17 cellular contexts compared by ENCODE assay signal in genomic region chr1:245375789-245376188, GRCh38.
"Had no signal": no experiment of that assay in that cellular context is flagged by ENCODE, and none has a peak within 500 bp of the region (broad histone marks: within the 10 kb centered on the region; RNA-seq: fewer than 3 reads in every experiment).

No MANE protein-coding gene starts in this region.

- ATAC-seq: left lung, WTC11 had no signal

- H3K4me3 ChIP-seq: ascending aorta, colonic mucosa, left lung, ovary, sigmoid colon, spleen, stomach, thoracic aorta had no signal

- H3K27ac Mint-ChIP-seq: activated CD4-positive, alpha-beta T cell treated with anti-CD3 and anti-CD28 coated beads, Interleukin-2, amount 10 ng/mL, durations not matched to agents 24 days and 14 days; activated T-helper 1 cell treated with anti-CD3 and anti-CD28 coated beads, Interleukin-12 subunit alpha, Interleukin-12 subunit beta, Interleukin-2, Interleukin-4 antibody, amounts not matched to agents 30 ng/mL and 10 ng/mL and 1 ng/mL, durations not matched to agents 14 hours and 24 hours and 36 hours; naive B cell; WTC11 had no signal

- H3K9me3 ChIP-seq: ascending aorta, colonic mucosa, left lung, ovary, sigmoid colon, spleen, stomach, thoracic aorta had no signal

- H3K27ac ChIP-seq: ascending aorta, colonic mucosa, left lung, ovary, sigmoid colon, spleen, stomach, thoracic aorta had no signal

- H3K36me3 Mint-ChIP-seq: naive B cell had no signal

- H3K36me3 ChIP-seq: ascending aorta, colonic mucosa, left lung, ovary, sigmoid colon, spleen, stomach, thoracic aorta had no signal

- H3K27me3 Mint-ChIP-seq: activated CD4-positive, alpha-beta T cell treated with anti-CD3 and anti-CD28 coated beads, Interleukin-2, amount 10 ng/mL, durations not matched to agents 24 days and 14 days had no signal

- DNase-seq: activated CD4-positive, alpha-beta T cell treated with anti-CD3 and anti-CD28 coated beads, Interleukin-2, amount 10 ng/mL, durations not matched to agents 24 days and 14 days; activated CD8-positive, alpha-beta memory T cell treated with anti-CD3 and anti-CD28 coated beads for 24 hours; central memory CD4-positive, alpha-beta T cell; colonic mucosa; hippocampal formation; kidney; left lung; mammary epithelial cell; naive B cell; ovary; sigmoid colon; spleen; stomach had no signal

- H3K27me3 ChIP-seq: ascending aorta, colonic mucosa, left lung, ovary, sigmoid colon, spleen, stomach had no signal

- H3K4me1 Mint-ChIP-seq: naive B cell had no signal

- H3K9me3 Mint-ChIP-seq: activated CD4-positive, alpha-beta T cell treated with anti-CD3 and anti-CD28 coated beads, Interleukin-2, amount 10 ng/mL, durations not matched to agents 24 days and 14 days; activated T-helper 1 cell treated with anti-CD3 and anti-CD28 coated beads, Interleukin-12 subunit alpha, Interleukin-12 subunit beta, Interleukin-2, Interleukin-4 antibody, amounts not matched to agents 30 ng/mL and 10 ng/mL and 1 ng/mL, durations not matched to agents 14 hours and 24 hours and 36 hours; naive B cell had no signal

- H3K4me1 ChIP-seq: ascending aorta, colonic mucosa, left lung, sigmoid colon, spleen, stomach had no signal

- H3K4me3 Mint-ChIP-seq: activated CD4-positive, alpha-beta T cell treated with anti-CD3 and anti-CD28 coated beads, Interleukin-2, amount 10 ng/mL, durations not matched to agents 24 days and 14 days; activated T-helper 1 cell treated with anti-CD3 and anti-CD28 coated beads, Interleukin-12 subunit alpha, Interleukin-12 subunit beta, Interleukin-2, Interleukin-4 antibody, amounts not matched to agents 30 ng/mL and 10 ng/mL and 1 ng/mL, durations not matched to agents 14 hours and 24 hours and 36 hours; WTC11 had no signal
